ENCODE assay signal across 30 cellular contexts in the genomic region with DNA sequence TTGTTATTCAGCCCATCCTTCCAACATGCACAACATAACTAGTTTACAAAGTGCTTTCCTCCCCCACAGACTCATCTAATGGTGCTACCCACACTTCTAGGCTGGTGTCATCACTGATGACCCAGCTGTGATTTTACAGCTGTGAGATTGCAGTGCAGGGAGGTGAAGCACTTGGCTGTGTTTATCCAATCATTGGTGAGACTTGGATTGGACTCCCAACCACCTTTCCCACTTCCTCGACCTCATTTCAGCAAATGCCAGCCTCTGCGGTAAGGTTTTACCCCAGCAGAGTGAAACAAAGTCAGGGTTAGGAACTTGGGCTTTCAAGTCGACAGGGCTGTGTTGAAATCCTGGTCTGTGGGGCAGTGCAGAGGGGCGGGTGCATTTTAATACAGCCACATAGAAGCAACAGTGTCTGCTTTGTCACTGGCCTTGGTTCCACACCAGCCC. TPM values are rescaled to one million over a fixed set of nuclear protein-coding genes. Genes with fewer than 3 reads are reported as not detected.
DNase-seq lines count a peak whose midpoint lies in the region; ATAC-seq lines count a peak whose summit lies in the region.
"Had no signal": no experiment of that assay in that cellular context is flagged by ENCODE, and none has a peak within 500 bp of the region (broad histone marks: within the 10 kb centered on the region; RNA-seq: fewer than 3 reads in every experiment).

No MANE protein-coding gene starts in this region.

- H3K9ac ChIP-seq in adipocyte (ENCODE audit: low read length), result no peak overlapping the region

- peak; percentile 15 for ATAC-seq in left ventricle myocardium superior
- ATAC-seq in HG02763 (IDR thresholded peaks at IDR 0.05; ENCODE audit: unreplicated experiment), result no peak
- no peak for ATAC-seq in GM21515 (IDR thresholded peaks at IDR 0.05; ENCODE audit: unreplicated experiment)
- ATAC-seq: gastroesophageal sphincter; Right ventricle myocardium inferior; stimulated activated effector memory CD8-positive, alpha-beta T cell treated with anti-CD3 and anti-CD28 coated beads, Interleukin-12 subunit alpha, Interleukin-12 subunit beta, amount 100 ng/mL, for 72 hours; T-cell had no signal

- POLR2A ChIA-PET in activated CD4-positive, alpha-beta memory T cell treated with anti-CD3 and anti-CD28 coated beads, Interleukin-2, amount 10 ng/mL, durations not matched to agents 7 days and 5 days (lab: Charles Lee), result no interaction called here

- intact Hi-C loops in left ventricle myocardium superior (cut with micrococcal nuclease), result no loop called here
- intact Hi-C loops in cardiac septum (cut with DNase I), result no loop called here

- DNase-seq in left ventricle myocardium superior, result no peak
- DNase-seq in cardiac septum (ENCODE audit: low spot score), result no peak
- peak; percentile 17 for DNase-seq in adipocyte (ENCODE audit: low read depth)
- DNase-seq in left kidney (ENCODE audit: low read depth, low spot score), result peak; percentile 80
- no peak for DNase-seq in activated CD4-positive, alpha-beta memory T cell treated with anti-CD3 and anti-CD28 coated beads, Interleukin-2, amount 10 ng/mL, durations not matched to agents 7 days and 5 days
- DNase-seq in activated T-cell treated with anti-CD3 and anti-CD28 coated beads for 4 hours, result no peak
- DNase-seq: activated CD4-positive, alpha-beta T cell treated with anti-CD3 and anti-CD28 coated beads for 1 hour; activated CD8-positive, alpha-beta memory T cell treated with anti-CD3 and anti-CD28 coated beads for 24 hours; activated gamma-delta T cell treated with Interleukin-2 at 50 U/mL for 16 hours; activated T-cell treated with anti-CD3 and anti-CD28 coated beads, Interleukin-2, amount 50 U/mL, for 24 hours; BE2C; cortex of kidney; endodermal cell; esophagus squamous epithelium; GDM1; islet precursor cell; NCI-H1105; NCI-H2029; NCI-H748 treated with DMSO at 0.1 percent for 48 hours; stimulated activated CD4-positive, alpha-beta T cell treated with anti-CD3 and anti-CD28 coated beads, Interleukin-2, amount 100 ng/mL, for 48 hours; substantia nigra; T-cell had no signal

- CTCF ChIA-PET in activated CD4-positive, alpha-beta memory T cell treated with anti-CD3 and anti-CD28 coated beads, Interleukin-2, amount 10 ng/mL, durations not matched to agents 7 days and 5 days (lab: Charles Lee), result no interaction called here

- no peaks in the 10 kb centered on the region for H3K27me3 ChIP-seq in adipocyte (replicated peaks; ENCODE audit: control insufficient read depth, insufficient read depth, low read length)
- H3K27me3 ChIP-seq: adrenal gland, BE2C, breast epithelium, esophagus squamous epithelium, gastroesophageal sphincter had no signal

- no peaks in the 10 kb centered on the region for H3K4me1 Mint-ChIP-seq in activated CD4-positive, alpha-beta memory T cell treated with anti-CD3 and anti-CD28 coated beads, Interleukin-2, amount 10 ng/mL, durations not matched to agents 7 days and 5 days
- H3K4me1 Mint-ChIP-seq: endodermal cell; stimulated activated effector memory CD8-positive, alpha-beta T cell treated with anti-CD3 and anti-CD28 coated beads, Interleukin-12 subunit alpha, Interleukin-12 subunit beta, amount 100 ng/mL, for 72 hours; T-cell had no signal

- no peaks in the 10 kb centered on the region for H3K9me3 Mint-ChIP-seq in activated CD4-positive, alpha-beta memory T cell treated with anti-CD3 and anti-CD28 coated beads, Interleukin-2, amount 10 ng/mL, durations not matched to agents 7 days and 5 days
- H3K9me3 Mint-ChIP-seq: activated T-cell treated with anti-CD3 and anti-CD28 coated beads, Interleukin-2, amount 50 U/mL, for 24 hours; endodermal cell; stimulated activated effector memory CD8-positive, alpha-beta T cell treated with anti-CD3 and anti-CD28 coated beads, Interleukin-12 subunit alpha, Interleukin-12 subunit beta, amount 100 ng/mL, for 72 hours; T-cell had no signal

- H3K9me3 ChIP-seq in adipocyte (ENCODE audit: control insufficient read depth, low read length), result no peaks in the 10 kb centered on the region
- H3K9me3 ChIP-seq: adrenal gland, BE2C, breast epithelium, esophagus squamous epithelium, gastroesophageal sphincter had no signal

- no peak overlapping the region for H3K4me3 ChIP-seq in adipocyte (ENCODE audit: low read length)
- H3K4me3 ChIP-seq: adrenal gland, breast epithelium, esophagus squamous epithelium, gastroesophageal sphincter had no signal

- H3K4me3 Mint-ChIP-seq in activated CD4-positive, alpha-beta memory T cell treated with anti-CD3 and anti-CD28 coated beads, Interleukin-2, amount 10 ng/mL, durations not matched to agents 7 days and 5 days, result no peak overlapping the region
- H3K4me3 Mint-ChIP-seq: activated T-cell treated with anti-CD3 and anti-CD28 coated beads, Interleukin-2, amount 50 U/mL, for 24 hours; endodermal cell; stimulated activated effector memory CD8-positive, alpha-beta T cell treated with anti-CD3 and anti-CD28 coated beads, Interleukin-12 subunit alpha, Interleukin-12 subunit beta, amount 100 ng/mL, for 72 hours; T-cell had no signal

- no peaks in the 10 kb centered on the region for H3K4me1 ChIP-seq in adipocyte (ENCODE audit: control insufficient read depth, insufficient read depth, low read length)
- H3K4me1 ChIP-seq: adrenal gland, BE2C, breast epithelium, gastroesophageal sphincter had no signal

- H3K36me3 ChIP-seq in adipocyte (ENCODE audit: control insufficient read depth, insufficient read depth, low read length, severe bottlenecking), result peaks cover 9% of the 10 kb centered on the region
- H3K36me3 ChIP-seq: adrenal gland, BE2C, breast epithelium had no signal

- H3K27me3 Mint-ChIP-seq in activated CD4-positive, alpha-beta memory T cell treated with anti-CD3 and anti-CD28 coated beads, Interleukin-2, amount 10 ng/mL, durations not matched to agents 7 days and 5 days, result no peaks in the 10 kb centered on the region
- H3K27me3 Mint-ChIP-seq: activated T-cell treated with anti-CD3 and anti-CD28 coated beads, Interleukin-2, amount 50 U/mL, for 24 hours; T-cell had no signal

- no peak overlapping the region for H3K27ac Mint-ChIP-seq in activated CD4-positive, alpha-beta memory T cell treated with anti-CD3 and anti-CD28 coated beads, Interleukin-2, amount 10 ng/mL, durations not matched to agents 7 days and 5 days
- H3K27ac Mint-ChIP-seq: activated T-cell treated with anti-CD3 and anti-CD28 coated beads, Interleukin-2, amount 50 U/mL, for 24 hours; endodermal cell; stimulated activated effector memory CD8-positive, alpha-beta T cell treated with anti-CD3 and anti-CD28 coated beads, Interleukin-12 subunit alpha, Interleukin-12 subunit beta, amount 100 ng/mL, for 72 hours; T-cell had no signal

- no peaks in the 10 kb centered on the region for H3K36me3 Mint-ChIP-seq in activated CD4-positive, alpha-beta memory T cell treated with anti-CD3 and anti-CD28 coated beads, Interleukin-2, amount 10 ng/mL, durations not matched to agents 7 days and 5 days (ENCODE audit: low read depth)
- H3K36me3 Mint-ChIP-seq: stimulated activated effector memory CD8-positive, alpha-beta T cell treated with anti-CD3 and anti-CD28 coated beads, Interleukin-12 subunit alpha, Interleukin-12 subunit beta, amount 100 ng/mL, for 72 hours had no signal

RNA-seq across cellular contexts. Expression of a gene that starts 22.1 kb away (rescaled TPM):
- total RNA-seq in left ventricle myocardium superior, result 155 TPM
- 92.3 TPM for total RNA-seq in cardiac septum
- 10 to 100 TPM; 63.9 to 64.5 TPM for total RNA-seq in activated CD4-positive, alpha-beta memory T cell treated with anti-CD3 and anti-CD28 coated beads, Interleukin-2, amount 10 ng/mL, durations not matched to agents 7 days and 5 days
- total RNA-seq: OCI-LY7 had no signal

RNA-seq across cellular contexts. Expression of a gene that starts 27.6 kb away (rescaled TPM):
- total RNA-seq in left ventricle myocardium superior (144 TPM), cardiac septum (124 TPM)
- 10 to 100 TPM; 91.0 to 99.9 TPM for total RNA-seq in activated CD4-positive, alpha-beta memory T cell treated with anti-CD3 and anti-CD28 coated beads, Interleukin-2, amount 10 ng/mL, durations not matched to agents 7 days and 5 days

RNA-seq across cellular contexts. Expression of a gene that starts 56.9 kb away (rescaled TPM):
- not detected for total RNA-seq in left ventricle myocardium superior
- not detected for total RNA-seq in cardiac septum
- under 1 TPM; 0.25 to 0.30 TPM for total RNA-seq in activated CD4-positive, alpha-beta memory T cell treated with anti-CD3 and anti-CD28 coated beads, Interleukin-2, amount 10 ng/mL, durations not matched to agents 7 days and 5 days
- total RNA-seq: gastroesophageal sphincter, OCI-LY7, Right ventricle myocardium inferior had no signal

Comparison
In these comparisons a context has a peak if more than half of its experiments do, and no peak if none do; other contexts are left out.
1. DNase-seq: peak in adipocyte (single experiment) and left kidney (single experiment); none in left ventricle myocardium superior (single experiment), cardiac septum (single experiment), activated CD4-positive, alpha-beta memory T cell treated with anti-CD3 and anti-CD28 coated beads, Interleukin-2, amount 10 ng/mL, durations not matched to agents 7 days and 5 days (single experiment) and activated T-cell treated with anti-CD3 and anti-CD28 coated beads for 4 hours (single experiment).